In the genomic region with DNA sequence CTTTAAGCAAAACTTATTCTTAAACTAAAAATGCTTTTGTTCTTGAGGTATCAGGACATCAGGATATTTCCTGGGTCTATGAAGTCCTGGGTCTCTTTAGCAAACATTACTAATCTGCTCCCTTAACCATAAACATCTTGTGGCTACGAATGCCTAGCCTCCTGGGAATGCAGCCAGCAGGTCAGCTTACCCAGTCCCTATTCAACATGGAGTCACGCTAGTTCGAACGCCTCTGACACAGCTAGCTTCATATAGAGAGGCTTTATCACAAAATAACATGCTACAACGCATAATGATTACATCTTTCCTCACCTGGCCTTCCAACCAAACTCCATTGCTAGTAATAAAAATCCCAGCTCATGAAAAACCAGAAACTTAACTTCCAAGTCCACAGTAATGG, we compare ENCODE assay signal across 16 cellular contexts. TPM values are rescaled to one million over a fixed set of nuclear protein-coding genes. Genes with fewer than 3 reads are reported as not detected.
DNase-seq lines count a peak whose midpoint lies in the region; ATAC-seq, FAIRE-seq and TF ChIP-seq lines count a peak whose summit lies in the region.
"Had no signal": no experiment of that assay in that cellular context is flagged by ENCODE, and none has a peak within 500 bp of the region (broad histone marks: within the 10 kb centered on the region; RNA-seq: fewer than 3 reads in every experiment).

No MANE protein-coding gene starts in this region.

- H3K4me1 ChIP-seq in Loucy (ENCODE audit: insufficient read depth, low read length, poor library complexity, severe bottlenecking) (no peaks in the 10 kb centered on the region), K562 (replicated peaks in 1 of 2; ENCODE audit: control insufficient read depth in 2 of 2, insufficient read depth in 2 of 2, low read length in 2 of 2) (no peaks in the 10 kb centered on the region)
- H3K4me1 ChIP-seq: BLaER1, gastrocnemius medialis had no signal

- H3K27ac Mint-ChIP-seq in activated T-helper 17 cell treated with anti-CD3 and anti-CD28 coated beads, Interleukin-2, amount 50 U/mL, for 72 hours: no peak overlapping the region

- POLR2A ChIA-PET in K562 (lab: Yijun Ruan, JAX): no interaction called here

- peaks cover 10% of the 10 kb centered on the region; the same call in 1 of the 2 replicates for H3K9me3 ChIP-seq in Loucy (ENCODE audit: insufficient read depth, low read depth, low read length)
- H3K9me3 ChIP-seq in K562 (replicated peaks; ENCODE audit: control insufficient read depth, insufficient read depth, low read depth, low read length): no peaks in the 10 kb centered on the region

- no peak overlapping the region for H3K27ac ChIP-seq in K562 (ENCODE audit: extremely low read depth, low read depth, low read length)
- H3K27ac ChIP-seq: BLaER1, gastrocnemius medialis had no signal

- H4K20me1 ChIP-seq in Loucy (ENCODE audit: insufficient read depth, low read length, poor library complexity, severe bottlenecking) (no peaks in the 10 kb centered on the region), K562 (replicated peaks; ENCODE audit: control insufficient read depth, insufficient read depth, low read length) (no peaks in the 10 kb centered on the region)
- H4K20me1 ChIP-seq: BLaER1 had no signal

- intact Hi-C loops in K562 (cut with micrococcal nuclease): no loop called here

- H3K4me1 Mint-ChIP-seq in activated T-helper 17 cell treated with anti-CD3 and anti-CD28 coated beads, Interleukin-2, amount 50 U/mL, for 72 hours: no peaks in the 10 kb centered on the region

- H3K36me3 ChIP-seq in Loucy (ENCODE audit: insufficient read depth, low read length): no peaks in the 10 kb centered on the region
- no peaks in the 10 kb centered on the region for H3K36me3 ChIP-seq in K562 (ENCODE audit: control insufficient read depth, insufficient read depth, low read length)
- H3K36me3 ChIP-seq: BLaER1, gastrocnemius medialis had no signal

- DNase-seq in AG09309 (ENCODE audit: low read depth) (peak; percentile 55), K562 (ENCODE audit: extremely low read depth in 1 of 4, low spot score in 3 of 4) (no peak), myocyte (ENCODE audit: low read depth) (peak; percentile 51), NCI-H2029 (lab: John Stamatoyannopoulos, UW) (no peak), MV-4-11 (lab: John Stamatoyannopoulos, UW) (no peak)
- DNase-seq: aorta, DND-41, gastrocnemius medialis, islet precursor cell, midbrain, NCI-H1930, NCI-H774 had no signal

- H3K27me3 Mint-ChIP-seq in activated T-helper 17 cell treated with anti-CD3 and anti-CD28 coated beads, Interleukin-2, amount 50 U/mL, for 72 hours: no peaks in the 10 kb centered on the region

- in situ Hi-C loops in K562 (cut with MboI): no loop called here

- TF ChIP-seq CTCF in AG09309 (IDR thresholded peaks at IDR 0.05; ENCODE audit: control insufficient read depth, insufficient read depth, low read depth, low read length, missing control alignments) (no peak), Loucy (conservative IDR thresholded peaks at IDR 0.05; ENCODE audit: low read length) (no peak), K562 (IDR thresholded peaks at IDR 0.05 in 2 of 3, conservative IDR thresholded peaks at IDR 0.05 in 1 of 3; ENCODE audit: insufficient read depth in 2 of 3, low read depth in 1 of 3, low read length in 3 of 3) (no peak)

- H3K9me1 ChIP-seq in K562 (ENCODE audit: control insufficient read depth, insufficient read depth, low read length): no peaks in the 10 kb centered on the region

- no peak overlapping the region for H3K4me3 Mint-ChIP-seq in activated T-helper 17 cell treated with anti-CD3 and anti-CD28 coated beads, Interleukin-2, amount 50 U/mL, for 72 hours

- no peak for FAIRE-seq in K562 (lab: Jason Lieb, UNC)

- H3K4me3 ChIP-seq in AG09309 (ENCODE audit: control insufficient read depth, low read depth, low read length): no peak overlapping the region
- no peak overlapping the region for H3K4me3 ChIP-seq in Loucy (ENCODE audit: low read length, poor library complexity, severe bottlenecking)
- no peak overlapping the region for H3K4me3 ChIP-seq in K562
- H3K4me3 ChIP-seq: BLaER1, gastrocnemius medialis had no signal

- H3K9me3 Mint-ChIP-seq in activated T-helper 17 cell treated with anti-CD3 and anti-CD28 coated beads, Interleukin-2, amount 50 U/mL, for 72 hours: no peaks in the 10 kb centered on the region

- no peaks in the 10 kb centered on the region for H3F3A ChIP-seq in Loucy (ENCODE audit: low read depth)

- TF ChIP-seq EP300 in K562 (IDR thresholded peaks at IDR 0.05; ENCODE audit: low read length): no peak

- H3K79me2 ChIP-seq in Loucy (ENCODE audit: insufficient read depth, low read length) (no peaks in the 10 kb centered on the region), K562 (ENCODE audit: control insufficient read depth, insufficient read depth, low read length) (no peaks in the 10 kb centered on the region)

- no TSS peak for BruUV-seq in K562 (replicated peaks; lab: Mats Ljungman, UMichigan)

- no peaks in the 10 kb centered on the region for H3K27me3 ChIP-seq in Loucy (ENCODE audit: insufficient read depth, low read length, poor library complexity, severe bottlenecking)
- H3K27me3 ChIP-seq in K562 (ENCODE audit: control insufficient read depth in 2 of 2, insufficient read depth in 2 of 2, low read length in 2 of 2): no peaks in the 10 kb centered on the region
- H3K27me3 ChIP-seq: BLaER1, gastrocnemius medialis had no signal

- H3K4me2 ChIP-seq in Loucy (ENCODE audit: low read depth, low read length, poor library complexity, severe bottlenecking): no peak overlapping the region
- no peak overlapping the region for H3K4me2 ChIP-seq in K562 (ENCODE audit: insufficient read depth, low read length)
- H3K4me2 ChIP-seq: BLaER1 had no signal

- no peaks in the 10 kb centered on the region for H3K36me3 Mint-ChIP-seq in activated T-helper 17 cell treated with anti-CD3 and anti-CD28 coated beads, Interleukin-2, amount 50 U/mL, for 72 hours (ENCODE audit: low read depth)

- CTCF ChIA-PET in K562 (lab: Yijun Ruan, JAX; ENCODE audit: low intra/inter-chr PET ratio): no interaction called here

- WGBS in K562 (ENCODE audit: insufficient coverage, low coverage, missing lambda C conversion rate): 0% methylated on average over 5 of the region's 5 CpGs

- no peak for TF ChIP-seq POLR2A in K562 (conservative IDR thresholded peaks at IDR 0.05)

- ATAC-seq in K562 (no peak), GM19023 (IDR thresholded peaks at IDR 0.05; ENCODE audit: unreplicated experiment) (no peak)
- no peak for ATAC-seq in activated T-helper 17 cell treated with anti-CD3 and anti-CD28 coated beads, Interleukin-2, amount 50 U/mL, for 72 hours (replicated peaks)
- ATAC-seq: gastrocnemius medialis had no signal

- TF ChIP-seq RAD21 in K562 (CRISPR knock-in tag; conservative IDR thresholded peaks at IDR 0.05 in 1 of 2, IDR thresholded peaks at IDR 0.05 in 1 of 2): no peak

- no peaks in the 10 kb centered on the region for H3K9me2 ChIP-seq in Loucy (replicated peaks; ENCODE audit: low read depth, low read length)

- H2AFZ ChIP-seq in Loucy (ENCODE audit: low read length) (peak overlapping the region; percentile 49; the same call in 1 of the 2 replicates), K562 (ENCODE audit: low read depth, low read length) (peak overlapping the region; percentile 44; the same call in 1 of the 2 replicates)

- H3K9ac ChIP-seq in Loucy (ENCODE audit: low read depth, low read length, poor library complexity, severe bottlenecking): no peak overlapping the region
- no peak overlapping the region for H3K9ac ChIP-seq in K562 (ENCODE audit: insufficient read depth in 1 of 2, low read depth in 2 of 2, low read length in 2 of 2)
- H3K9ac ChIP-seq: BLaER1 had no signal

TF ChIP-seq in K562, 482 proteins besides CTCF, POLR2A, EP300 and RAD21:
- peak; percentile 72; the same call in 1 of the 2 replicates for TF ChIP-seq DMBX1 (CRISPR knock-in tag; IDR thresholded peaks at IDR 0.05; ENCODE audit: borderline replicate concordance)
- TF ChIP-seq DACH1 (IDR thresholded peaks at IDR 0.05; ENCODE audit: partially characterized antibody): no peak
- TF ChIP-seq ZNF77 (CRISPR knock-in tag; IDR thresholded peaks at IDR 0.05): no peak
- no peak for TF ChIP-seq NR4A1 (CRISPR knock-in tag; IDR thresholded peaks at IDR 0.05)
- peak; percentile 77 for TF ChIP-seq NR4A1 (tag; IDR thresholded peaks at IDR 0.05)
- TF ChIP-seq ZNF311 (CRISPR knock-in tag; IDR thresholded peaks at IDR 0.05): peak; percentile 92
- no peak for TF ChIP-seq ZNF561 (CRISPR knock-in tag; conservative IDR thresholded peaks at IDR 0.05)
TF ChIP-seq in K562: peak in this region for 3.

RNA-seq across cellular contexts. Expression of a gene that starts 17.5 kb away (rescaled TPM):
- not detected in 2 replicates for total RNA-seq in K562 (2011; cell fraction: chromatin; rRNA removed; ENCODE audit: low replicate concordance)
- total RNA-seq in K562 (2011; cell fraction: nucleolus; rRNA removed): not detected in 2 replicates
- total RNA-seq in K562 (2011; cell fraction: nucleoplasm; rRNA removed): not detected in 2 replicates
- total RNA-seq in K562 (2014; rRNA removed): not detected in 2 replicates
- total RNA-seq in K562 (2014; rRNA removed; fragmentation: Illumina TruSeq; extraction: Trizol): not detected in 2 replicates
- not detected in 2 replicates for total RNA-seq in K562 (2015; rRNA removed; fragmentation: Illumina TruSeq; extraction: Trizol)
- total RNA-seq in K562 (2021): not detected in 2 replicates
- polyA plus RNA-seq in K562 (2011; rRNA removed): not detected in 2 replicates
- not detected in 2 replicates for polyA plus RNA-seq in K562 (2011; cell fraction: cytosol; rRNA removed)
- polyA plus RNA-seq in K562 (2011; cell fraction: nucleus; rRNA removed): not detected in 2 replicates
- polyA plus RNA-seq in K562 (2012): 0.11 TPM in 1 of 2 replicates, not detected in the other
- polyA plus RNA-seq in K562 (2014; fragmentation: Illumina TruSeq; extraction: Trizol): not detected in 2 replicates
- not detected for polyA plus RNA-seq in K562 (2014; fragmentation: Nextera tagmentation; extraction: Ambion mirVana)
- polyA plus RNA-seq in K562 (2014; rRNA removed): not detected in 2 replicates
- not detected in 2 replicates for polyA minus RNA-seq in K562 (2011; rRNA and poly(A)+ RNA removed)
- polyA minus RNA-seq in K562 (2011; cell fraction: cytosol; rRNA and poly(A)+ RNA removed): not detected in 2 replicates
- not detected in 2 replicates for polyA minus RNA-seq in K562 (2011; cell fraction: nucleus; rRNA and poly(A)+ RNA removed)
- 4.0 and 12.3 TPM in 2 replicates for total RNA-seq in myocyte
- 8.2 TPM for polyA plus RNA-seq in myocyte (2012)
- not detected for total RNA-seq in activated T-helper 17 cell treated with anti-CD3 and anti-CD28 coated beads, Interleukin-2, amount 50 U/mL, for 72 hours

Comparison
In these comparisons a context has a peak if more than half of its experiments do, and no peak if none do; other contexts are left out.
1. DNase-seq: peak in AG09309 (single experiment) and myocyte (single experiment); none in K562 (0 of 4), NCI-H2029 (single experiment) and MV-4-11 (single experiment).